1 cellular context compared by ENCODE assay signal in the genomic region with DNA sequence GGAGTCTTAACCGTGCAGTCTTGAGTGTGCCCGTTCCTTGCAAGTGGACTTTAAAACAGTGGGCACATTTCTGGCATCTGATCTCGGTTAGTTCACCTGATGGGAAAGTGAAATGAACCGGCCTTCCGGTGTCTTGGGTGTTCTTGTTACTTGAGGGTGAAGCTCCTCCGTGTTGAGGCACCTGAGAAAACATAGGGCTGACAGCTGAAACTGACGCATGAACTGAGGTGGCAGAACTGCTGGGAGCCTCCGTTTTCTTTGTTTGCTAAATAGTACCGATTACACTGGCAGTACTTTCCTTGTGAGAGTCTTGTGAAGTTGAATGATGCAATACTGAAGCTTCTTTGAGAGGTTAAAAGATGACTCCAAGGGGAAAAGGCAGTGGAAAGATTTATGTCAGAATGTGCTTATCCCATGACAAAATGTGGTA.
TF ChIP-seq lines count a peak whose summit lies in the region.

No MANE protein-coding gene starts in this region.

TF ChIP-seq in K562, 482 proteins besides CTCF, POLR2A, EP300 and RAD21 (continued from another document and continues in another):
- TF ChIP-seq SMARCA4 (IDR thresholded peaks at IDR 0.05) (peak; percentile 14; the same call in 1 of the 2 replicates), POLR2AphosphoS2 (IDR thresholded peaks at IDR 0.05; ENCODE audit: low read length) (no peak), NR2C1 (IDR thresholded peaks at IDR 0.05) (no peak), NR2C1 (tag; IDR thresholded peaks at IDR 0.05) (0 out of 2 replicates have a peak, but pooled peaks have one; percentile 31), KDM5B (IDR thresholded peaks at IDR 0.05; ENCODE audit: insufficient replicate concordance, low read depth, low read length) (no peak), ZFP36 (IDR thresholded peaks at IDR 0.05; ENCODE audit: low read depth, low read length, partially characterized antibody) (no peak), ELF4 (CRISPR knock-in tag; IDR thresholded peaks at IDR 0.05) (no peak), PRPF4 (IDR thresholded peaks at IDR 0.05; ENCODE audit: insufficient read depth, low read depth, low read length, poor library complexity, severe bottlenecking) (no peak), CSDE1 (IDR thresholded peaks at IDR 0.05) (no peak), NFRKB (IDR thresholded peaks at IDR 0.05; ENCODE audit: low read depth) (peak; percentile 43; the same call in 1 of the 2 replicates), CREB1 (IDR thresholded peaks at IDR 0.05) (no peak), CREB1 (CRISPR knock-in tag; IDR thresholded peaks at IDR 0.05) (no peak), ZNF175 (CRISPR knock-in tag; IDR thresholded peaks at IDR 0.05; ENCODE audit: low read depth) (peak; percentile 51; the same call in 1 of the 2 replicates), DMBX1 (CRISPR knock-in tag; IDR thresholded peaks at IDR 0.05; ENCODE audit: borderline replicate concordance) (peak; percentile 50; the same call in 1 of the 2 replicates), E2F3 (CRISPR knock-in tag; IDR thresholded peaks at IDR 0.05) (no peak), ZNF316 (IDR thresholded peaks at IDR 0.05) (no peak), GATA2 (CRISPR knock-in tag; IDR thresholded peaks at IDR 0.05) (no peak), TRIM24 (IDR thresholded peaks at IDR 0.05) (peak in 1 of 2 experiments; percentile 41; a peak in 2 of 4 replicates), MBD2 (IDR thresholded peaks at IDR 0.05; ENCODE audit: borderline replicate concordance, low read depth) (no peak), HEY1 (CRISPR knock-in tag; IDR thresholded peaks at IDR 0.05; ENCODE audit: borderline replicate concordance) (no peak), ZNF584 (CRISPR knock-in tag; IDR thresholded peaks at IDR 0.05; ENCODE audit: low read depth) (peak; percentile 78; the same call in 1 of the 2 replicates), NONO (IDR thresholded peaks at IDR 0.05; ENCODE audit: low read depth in 2 of 2, low read length in 1 of 2) (no peak), TSC22D4 (tag; IDR thresholded peaks at IDR 0.05) (no peak), MYC (IDR thresholded peaks at IDR 0.05; ENCODE audit: low read depth, low read length) (no peak), MYC (CRISPR knock-in tag; IDR thresholded peaks at IDR 0.05; ENCODE audit: borderline replicate concordance, low read depth) (no peak), ZNF23 (CRISPR knock-in tag; IDR thresholded peaks at IDR 0.05) (no peak), FOXJ2 (tag; IDR thresholded peaks at IDR 0.05) (0 out of 2 replicates have a peak, but pooled peaks have one; percentile 59), ERF (CRISPR knock-in tag; IDR thresholded peaks at IDR 0.05) (no peak), HNRNPLL (IDR thresholded peaks at IDR 0.05; ENCODE audit: low read depth, low read length, poor library complexity, severe bottlenecking) (no peak)
- TF ChIP-seq, protein P1, sequence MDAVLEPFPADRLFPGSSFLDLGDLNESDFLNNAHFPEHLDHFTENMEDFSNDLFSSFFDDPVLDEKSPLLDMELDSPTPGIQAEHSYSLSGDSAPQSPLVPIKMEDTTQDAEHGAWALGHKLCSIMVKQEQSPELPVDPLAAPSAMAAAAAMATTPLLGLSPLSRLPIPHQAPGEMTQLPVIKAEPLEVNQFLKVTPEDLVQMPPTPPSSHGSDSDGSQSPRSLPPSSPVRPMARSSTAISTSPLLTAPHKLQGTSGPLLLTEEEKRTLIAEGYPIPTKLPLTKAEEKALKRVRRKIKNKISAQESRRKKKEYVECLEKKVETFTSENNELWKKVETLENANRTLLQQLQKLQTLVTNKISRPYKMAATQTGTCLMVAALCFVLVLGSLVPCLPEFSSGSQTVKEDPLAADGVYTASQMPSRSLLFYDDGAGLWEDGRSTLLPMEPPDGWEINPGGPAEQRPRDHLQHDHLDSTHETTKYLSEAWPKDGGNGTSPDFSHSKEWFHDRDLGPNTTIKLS (IDR thresholded peaks at IDR 0.05; ENCODE audit: borderline replicate concordance, low read depth) = no peak
- TF ChIP-seq, protein P2, sequence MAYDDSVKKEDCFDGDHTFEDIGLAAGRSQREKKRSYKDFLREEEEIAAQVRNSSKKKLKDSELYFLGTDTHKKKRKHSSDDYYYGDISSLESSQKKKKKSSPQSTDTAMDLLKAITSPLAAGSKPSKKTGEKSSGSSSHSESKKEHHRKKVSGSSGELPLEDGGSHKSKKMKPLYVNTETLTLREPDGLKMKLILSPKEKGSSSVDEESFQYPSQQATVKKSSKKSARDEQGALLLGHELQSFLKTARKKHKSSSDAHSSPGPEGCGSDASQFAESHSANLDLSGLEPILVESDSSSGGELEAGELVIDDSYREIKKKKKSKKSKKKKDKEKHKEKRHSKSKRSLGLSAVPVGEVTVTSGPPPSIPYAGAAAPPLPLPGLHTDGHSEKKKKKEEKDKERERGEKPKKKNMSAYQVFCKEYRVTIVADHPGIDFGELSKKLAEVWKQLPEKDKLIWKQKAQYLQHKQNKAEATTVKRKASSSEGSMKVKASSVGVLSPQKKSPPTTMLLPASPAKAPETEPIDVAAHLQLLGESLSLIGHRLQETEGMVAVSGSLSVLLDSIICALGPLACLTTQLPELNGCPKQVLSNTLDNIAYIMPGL (CRISPR knock-in tag; IDR thresholded peaks at IDR 0.05) = no peak
- TF ChIP-seq, protein P3, sequence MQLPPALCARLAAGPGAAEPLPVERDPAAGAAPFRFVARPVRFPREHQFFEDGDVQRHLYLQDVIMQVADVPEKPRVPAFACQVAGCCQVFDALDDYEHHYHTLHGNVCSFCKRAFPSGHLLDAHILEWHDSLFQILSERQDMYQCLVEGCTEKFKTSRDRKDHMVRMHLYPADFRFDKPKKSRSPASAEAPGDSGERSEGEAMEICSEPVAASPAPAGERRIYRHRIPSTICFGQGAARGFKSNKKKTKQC (CRISPR knock-in tag; IDR thresholded peaks at IDR 0.05) = no peak
- TF ChIP-seq, protein P4, sequence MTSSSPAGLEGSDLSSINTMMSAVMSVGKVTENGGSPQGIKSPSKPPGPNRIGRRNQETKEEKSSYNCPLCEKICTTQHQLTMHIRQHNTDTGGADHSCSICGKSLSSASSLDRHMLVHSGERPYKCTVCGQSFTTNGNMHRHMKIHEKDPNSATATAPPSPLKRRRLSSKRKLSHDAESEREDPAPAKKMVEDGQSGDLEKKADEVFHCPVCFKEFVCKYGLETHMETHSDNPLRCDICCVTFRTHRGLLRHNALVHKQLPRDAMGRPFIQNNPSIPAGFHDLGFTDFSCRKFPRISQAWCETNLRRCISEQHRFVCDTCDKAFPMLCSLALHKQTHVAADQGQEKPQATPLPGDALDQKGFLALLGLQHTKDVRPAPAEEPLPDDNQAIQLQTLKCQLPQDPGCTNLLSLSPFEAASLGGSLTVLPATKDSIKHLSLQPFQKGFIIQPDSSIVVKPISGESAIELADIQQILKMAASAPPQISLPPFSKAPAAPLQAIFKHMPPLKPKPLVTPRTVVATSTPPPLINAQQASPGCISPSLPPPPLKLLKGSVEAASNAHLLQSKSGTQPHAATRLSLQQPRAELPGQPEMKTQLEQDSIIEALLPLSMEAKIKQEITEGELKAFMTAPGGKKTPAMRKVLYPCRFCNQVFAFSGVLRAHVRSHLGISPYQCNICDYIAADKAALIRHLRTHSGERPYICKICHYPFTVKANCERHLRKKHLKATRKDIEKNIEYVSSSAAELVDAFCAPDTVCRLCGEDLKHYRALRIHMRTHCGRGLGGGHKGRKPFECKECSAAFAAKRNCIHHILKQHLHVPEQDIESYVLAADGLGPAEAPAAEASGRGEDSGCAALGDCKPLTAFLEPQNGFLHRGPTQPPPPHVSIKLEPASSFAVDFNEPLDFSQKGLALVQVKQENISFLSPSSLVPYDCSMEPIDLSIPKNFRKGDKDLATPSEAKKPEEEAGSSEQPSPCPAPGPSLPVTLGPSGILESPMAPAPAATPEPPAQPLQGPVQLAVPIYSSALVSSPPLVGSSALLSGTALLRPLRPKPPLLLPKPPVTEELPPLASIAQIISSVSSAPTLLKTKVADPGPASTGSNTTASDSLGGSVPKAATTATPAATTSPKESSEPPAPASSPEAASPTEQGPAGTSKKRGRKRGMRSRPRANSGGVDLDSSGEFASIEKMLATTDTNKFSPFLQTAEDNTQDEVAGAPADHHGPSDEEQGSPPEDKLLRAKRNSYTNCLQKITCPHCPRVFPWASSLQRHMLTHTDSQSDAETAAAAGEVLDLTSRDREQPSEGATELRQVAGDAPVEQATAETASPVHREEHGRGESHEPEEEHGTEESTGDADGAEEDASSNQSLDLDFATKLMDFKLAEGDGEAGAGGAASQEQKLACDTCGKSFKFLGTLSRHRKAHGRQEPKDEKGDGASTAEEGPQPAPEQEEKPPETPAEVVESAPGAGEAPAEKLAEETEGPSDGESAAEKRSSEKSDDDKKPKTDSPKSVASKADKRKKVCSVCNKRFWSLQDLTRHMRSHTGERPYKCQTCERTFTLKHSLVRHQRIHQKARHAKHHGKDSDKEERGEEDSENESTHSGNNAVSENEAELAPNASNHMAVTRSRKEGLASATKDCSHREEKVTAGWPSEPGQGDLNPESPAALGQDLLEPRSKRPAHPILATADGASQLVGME (CRISPR knock-in tag; IDR thresholded peaks at IDR 0.05) = 0 out of 2 replicates have a peak, but pooled peaks have one; percentile 38
- TF ChIP-seq, protein P5, sequence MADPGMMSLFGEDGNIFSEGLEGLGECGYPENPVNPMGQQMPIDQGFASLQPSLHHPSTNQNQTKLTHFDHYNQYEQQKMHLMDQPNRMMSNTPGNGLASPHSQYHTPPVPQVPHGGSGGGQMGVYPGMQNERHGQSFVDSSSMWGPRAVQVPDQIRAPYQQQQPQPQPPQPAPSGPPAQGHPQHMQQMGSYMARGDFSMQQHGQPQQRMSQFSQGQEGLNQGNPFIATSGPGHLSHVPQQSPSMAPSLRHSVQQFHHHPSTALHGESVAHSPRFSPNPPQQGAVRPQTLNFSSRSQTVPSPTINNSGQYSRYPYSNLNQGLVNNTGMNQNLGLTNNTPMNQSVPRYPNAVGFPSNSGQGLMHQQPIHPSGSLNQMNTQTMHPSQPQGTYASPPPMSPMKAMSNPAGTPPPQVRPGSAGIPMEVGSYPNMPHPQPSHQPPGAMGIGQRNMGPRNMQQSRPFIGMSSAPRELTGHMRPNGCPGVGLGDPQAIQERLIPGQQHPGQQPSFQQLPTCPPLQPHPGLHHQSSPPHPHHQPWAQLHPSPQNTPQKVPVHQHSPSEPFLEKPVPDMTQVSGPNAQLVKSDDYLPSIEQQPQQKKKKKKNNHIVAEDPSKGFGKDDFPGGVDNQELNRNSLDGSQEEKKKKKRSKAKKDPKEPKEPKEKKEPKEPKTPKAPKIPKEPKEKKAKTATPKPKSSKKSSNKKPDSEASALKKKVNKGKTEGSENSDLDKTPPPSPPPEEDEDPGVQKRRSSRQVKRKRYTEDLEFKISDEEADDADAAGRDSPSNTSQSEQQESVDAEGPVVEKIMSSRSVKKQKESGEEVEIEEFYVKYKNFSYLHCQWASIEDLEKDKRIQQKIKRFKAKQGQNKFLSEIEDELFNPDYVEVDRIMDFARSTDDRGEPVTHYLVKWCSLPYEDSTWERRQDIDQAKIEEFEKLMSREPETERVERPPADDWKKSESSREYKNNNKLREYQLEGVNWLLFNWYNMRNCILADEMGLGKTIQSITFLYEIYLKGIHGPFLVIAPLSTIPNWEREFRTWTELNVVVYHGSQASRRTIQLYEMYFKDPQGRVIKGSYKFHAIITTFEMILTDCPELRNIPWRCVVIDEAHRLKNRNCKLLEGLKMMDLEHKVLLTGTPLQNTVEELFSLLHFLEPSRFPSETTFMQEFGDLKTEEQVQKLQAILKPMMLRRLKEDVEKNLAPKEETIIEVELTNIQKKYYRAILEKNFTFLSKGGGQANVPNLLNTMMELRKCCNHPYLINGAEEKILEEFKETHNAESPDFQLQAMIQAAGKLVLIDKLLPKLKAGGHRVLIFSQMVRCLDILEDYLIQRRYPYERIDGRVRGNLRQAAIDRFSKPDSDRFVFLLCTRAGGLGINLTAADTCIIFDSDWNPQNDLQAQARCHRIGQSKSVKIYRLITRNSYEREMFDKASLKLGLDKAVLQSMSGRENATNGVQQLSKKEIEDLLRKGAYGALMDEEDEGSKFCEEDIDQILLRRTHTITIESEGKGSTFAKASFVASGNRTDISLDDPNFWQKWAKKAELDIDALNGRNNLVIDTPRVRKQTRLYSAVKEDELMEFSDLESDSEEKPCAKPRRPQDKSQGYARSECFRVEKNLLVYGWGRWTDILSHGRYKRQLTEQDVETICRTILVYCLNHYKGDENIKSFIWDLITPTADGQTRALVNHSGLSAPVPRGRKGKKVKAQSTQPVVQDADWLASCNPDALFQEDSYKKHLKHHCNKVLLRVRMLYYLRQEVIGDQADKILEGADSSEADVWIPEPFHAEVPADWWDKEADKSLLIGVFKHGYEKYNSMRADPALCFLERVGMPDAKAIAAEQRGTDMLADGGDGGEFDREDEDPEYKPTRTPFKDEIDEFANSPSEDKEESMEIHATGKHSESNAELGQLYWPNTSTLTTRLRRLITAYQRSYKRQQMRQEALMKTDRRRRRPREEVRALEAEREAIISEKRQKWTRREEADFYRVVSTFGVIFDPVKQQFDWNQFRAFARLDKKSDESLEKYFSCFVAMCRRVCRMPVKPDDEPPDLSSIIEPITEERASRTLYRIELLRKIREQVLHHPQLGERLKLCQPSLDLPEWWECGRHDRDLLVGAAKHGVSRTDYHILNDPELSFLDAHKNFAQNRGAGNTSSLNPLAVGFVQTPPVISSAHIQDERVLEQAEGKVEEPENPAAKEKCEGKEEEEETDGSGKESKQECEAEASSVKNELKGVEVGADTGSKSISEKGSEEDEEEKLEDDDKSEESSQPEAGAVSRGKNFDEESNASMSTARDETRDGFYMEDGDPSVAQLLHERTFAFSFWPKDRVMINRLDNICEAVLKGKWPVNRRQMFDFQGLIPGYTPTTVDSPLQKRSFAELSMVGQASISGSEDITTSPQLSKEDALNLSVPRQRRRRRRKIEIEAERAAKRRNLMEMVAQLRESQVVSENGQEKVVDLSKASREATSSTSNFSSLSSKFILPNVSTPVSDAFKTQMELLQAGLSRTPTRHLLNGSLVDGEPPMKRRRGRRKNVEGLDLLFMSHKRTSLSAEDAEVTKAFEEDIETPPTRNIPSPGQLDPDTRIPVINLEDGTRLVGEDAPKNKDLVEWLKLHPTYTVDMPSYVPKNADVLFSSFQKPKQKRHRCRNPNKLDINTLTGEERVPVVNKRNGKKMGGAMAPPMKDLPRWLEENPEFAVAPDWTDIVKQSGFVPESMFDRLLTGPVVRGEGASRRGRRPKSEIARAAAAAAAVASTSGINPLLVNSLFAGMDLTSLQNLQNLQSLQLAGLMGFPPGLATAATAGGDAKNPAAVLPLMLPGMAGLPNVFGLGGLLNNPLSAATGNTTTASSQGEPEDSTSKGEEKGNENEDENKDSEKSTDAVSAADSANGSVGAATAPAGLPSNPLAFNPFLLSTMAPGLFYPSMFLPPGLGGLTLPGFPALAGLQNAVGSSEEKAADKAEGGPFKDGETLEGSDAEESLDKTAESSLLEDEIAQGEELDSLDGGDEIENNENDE (IDR thresholded peaks at IDR 0.05; ENCODE audit: low read depth, low read length) = no peak
- TF ChIP-seq, protein P6, sequence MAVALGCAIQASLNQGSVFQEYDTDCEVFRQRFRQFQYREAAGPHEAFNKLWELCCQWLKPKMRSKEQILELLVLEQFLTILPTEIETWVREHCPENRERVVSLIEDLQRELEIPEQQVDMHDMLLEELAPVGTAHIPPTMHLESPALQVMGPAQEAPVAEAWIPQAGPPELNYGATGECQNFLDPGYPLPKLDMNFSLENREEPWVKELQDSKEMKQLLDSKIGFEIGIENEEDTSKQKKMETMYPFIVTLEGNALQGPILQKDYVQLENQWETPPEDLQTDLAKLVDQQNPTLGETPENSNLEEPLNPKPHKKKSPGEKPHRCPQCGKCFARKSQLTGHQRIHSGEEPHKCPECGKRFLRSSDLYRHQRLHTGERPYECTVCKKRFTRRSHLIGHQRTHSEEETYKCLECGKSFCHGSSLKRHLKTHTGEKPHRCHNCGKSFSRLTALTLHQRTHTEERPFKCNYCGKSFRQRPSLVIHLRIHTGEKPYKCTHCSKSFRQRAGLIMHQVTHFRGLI (CRISPR knock-in tag; IDR thresholded peaks at IDR 0.05) = no peak
